2 cellular contexts compared by ENCODE assay signal in the genomic region with DNA sequence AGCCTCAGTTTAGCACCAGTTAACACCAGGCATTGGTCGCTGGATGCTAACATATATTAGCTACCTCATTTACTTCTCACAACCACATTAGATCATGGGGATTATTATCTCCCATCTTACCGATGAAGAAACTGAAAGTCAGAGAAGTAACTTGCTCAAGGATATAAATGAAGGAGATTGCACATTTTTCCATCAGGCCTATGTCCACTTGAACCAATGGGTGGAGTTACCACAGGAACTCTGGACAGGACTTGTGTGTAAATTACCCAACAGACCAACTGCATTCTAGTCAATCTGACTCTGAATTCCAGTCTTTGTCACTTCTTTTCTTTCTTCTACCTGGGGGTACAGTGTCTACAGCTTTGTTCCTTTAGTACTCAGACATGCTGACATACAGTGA.
TF ChIP-seq lines count a peak whose summit lies in the region.

No MANE protein-coding gene starts in this region.

TF ChIP-seq in IMR-90, 13 proteins besides CTCF, POLR2A, EP300 and RAD21:
- TF ChIP-seq FOS (IDR thresholded peaks at IDR 0.05; ENCODE audit: low read depth, low read length) (no peak), CEBPB (IDR thresholded peaks at IDR 0.05; ENCODE audit: low read depth, low read length) (no peak), MAZ (IDR thresholded peaks at IDR 0.05; ENCODE audit: borderline replicate concordance, low read depth, low read length) (no peak), CHD1 (IDR thresholded peaks at IDR 0.05; ENCODE audit: low read depth, low read length) (no peak), NFE2L2 (IDR thresholded peaks at IDR 0.05; ENCODE audit: low read depth, low read length) (no peak), SMC3 (IDR thresholded peaks at IDR 0.05; ENCODE audit: low read depth, low read length) (no peak), MXI1 (IDR thresholded peaks at IDR 0.05; ENCODE audit: borderline replicate concordance, low read depth, low read length) (no peak), MAFK (IDR thresholded peaks at IDR 0.05; ENCODE audit: low read depth, low read length) (no peak), RCOR1 (IDR thresholded peaks at IDR 0.05; ENCODE audit: insufficient replicate concordance, low read length) (no peak), BHLHE40 (IDR thresholded peaks at IDR 0.05; ENCODE audit: low read depth, low read length) (no peak), RFX5 (IDR thresholded peaks at IDR 0.05; ENCODE audit: low read depth, low read length) (no peak)
- TF ChIP-seq, protein P1, sequence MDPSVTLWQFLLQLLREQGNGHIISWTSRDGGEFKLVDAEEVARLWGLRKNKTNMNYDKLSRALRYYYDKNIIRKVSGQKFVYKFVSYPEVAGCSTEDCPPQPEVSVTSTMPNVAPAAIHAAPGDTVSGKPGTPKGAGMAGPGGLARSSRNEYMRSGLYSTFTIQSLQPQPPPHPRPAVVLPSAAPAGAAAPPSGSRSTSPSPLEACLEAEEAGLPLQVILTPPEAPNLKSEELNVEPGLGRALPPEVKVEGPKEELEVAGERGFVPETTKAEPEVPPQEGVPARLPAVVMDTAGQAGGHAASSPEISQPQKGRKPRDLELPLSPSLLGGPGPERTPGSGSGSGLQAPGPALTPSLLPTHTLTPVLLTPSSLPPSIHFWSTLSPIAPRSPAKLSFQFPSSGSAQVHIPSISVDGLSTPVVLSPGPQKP (IDR thresholded peaks at IDR 0.05; ENCODE audit: borderline replicate concordance, low read depth, low read length), result no peak
- TF ChIP-seq, protein P2, sequence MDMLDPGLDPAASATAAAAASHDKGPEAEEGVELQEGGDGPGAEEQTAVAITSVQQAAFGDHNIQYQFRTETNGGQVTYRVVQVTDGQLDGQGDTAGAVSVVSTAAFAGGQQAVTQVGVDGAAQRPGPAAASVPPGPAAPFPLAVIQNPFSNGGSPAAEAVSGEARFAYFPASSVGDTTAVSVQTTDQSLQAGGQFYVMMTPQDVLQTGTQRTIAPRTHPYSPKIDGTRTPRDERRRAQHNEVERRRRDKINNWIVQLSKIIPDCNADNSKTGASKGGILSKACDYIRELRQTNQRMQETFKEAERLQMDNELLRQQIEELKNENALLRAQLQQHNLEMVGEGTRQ (IDR thresholded peaks at IDR 0.05; ENCODE audit: low read depth, low read length), result no peak
TF ChIP-seq in IMR-90: peak in this region for 0.

TF ChIP-seq in HepG2, 621 proteins besides CTCF, POLR2A, EP300 and RAD21:
- no peak for TF ChIP-seq PCBP1 (IDR thresholded peaks at IDR 0.05; ENCODE audit: borderline replicate concordance, low read depth, low read length)
- no peak for TF ChIP-seq FOXP1 (IDR thresholded peaks at IDR 0.05)
- TF ChIP-seq FOXP1 (CRISPR knock-in tag; IDR thresholded peaks at IDR 0.05), result no peak
- TF ChIP-seq RBFOX2 (IDR thresholded peaks at IDR 0.05; ENCODE audit: low read depth, low read length), result no peak
- TF ChIP-seq XBP1 (CRISPR knock-in tag; IDR thresholded peaks at IDR 0.05), result no peak
- no peak for TF ChIP-seq SMC3 (IDR thresholded peaks at IDR 0.05; ENCODE audit: low read length)
- TF ChIP-seq, protein P3, sequence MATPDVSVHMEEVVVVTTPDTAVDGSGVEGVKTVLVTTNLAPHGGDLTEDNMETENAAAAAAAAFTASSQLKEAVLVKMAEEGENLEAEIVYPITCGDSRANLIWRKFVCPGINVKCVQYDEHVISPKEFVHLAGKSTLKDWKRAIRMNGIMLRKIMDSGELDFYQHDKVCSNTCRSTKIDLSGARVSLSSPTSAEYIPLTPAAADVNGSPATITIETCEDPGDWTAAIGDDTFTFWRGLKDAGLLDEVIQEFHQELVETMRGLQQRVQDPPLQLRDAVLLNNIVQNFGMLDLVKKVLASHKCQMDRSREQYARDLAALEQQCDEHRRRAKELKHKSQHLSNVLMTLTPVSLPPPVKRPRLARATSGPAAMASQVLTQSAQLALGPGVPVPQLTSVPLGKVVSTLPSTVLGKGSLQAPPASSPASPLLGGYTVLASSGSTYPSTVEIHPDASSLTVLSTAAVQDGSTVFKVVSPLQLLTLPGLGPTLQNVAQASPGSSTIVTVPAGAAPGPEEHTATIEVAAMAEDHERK (CRISPR knock-in tag; IDR thresholded peaks at IDR 0.05; ENCODE audit: low read depth), result no peak
- TF ChIP-seq, protein P4, sequence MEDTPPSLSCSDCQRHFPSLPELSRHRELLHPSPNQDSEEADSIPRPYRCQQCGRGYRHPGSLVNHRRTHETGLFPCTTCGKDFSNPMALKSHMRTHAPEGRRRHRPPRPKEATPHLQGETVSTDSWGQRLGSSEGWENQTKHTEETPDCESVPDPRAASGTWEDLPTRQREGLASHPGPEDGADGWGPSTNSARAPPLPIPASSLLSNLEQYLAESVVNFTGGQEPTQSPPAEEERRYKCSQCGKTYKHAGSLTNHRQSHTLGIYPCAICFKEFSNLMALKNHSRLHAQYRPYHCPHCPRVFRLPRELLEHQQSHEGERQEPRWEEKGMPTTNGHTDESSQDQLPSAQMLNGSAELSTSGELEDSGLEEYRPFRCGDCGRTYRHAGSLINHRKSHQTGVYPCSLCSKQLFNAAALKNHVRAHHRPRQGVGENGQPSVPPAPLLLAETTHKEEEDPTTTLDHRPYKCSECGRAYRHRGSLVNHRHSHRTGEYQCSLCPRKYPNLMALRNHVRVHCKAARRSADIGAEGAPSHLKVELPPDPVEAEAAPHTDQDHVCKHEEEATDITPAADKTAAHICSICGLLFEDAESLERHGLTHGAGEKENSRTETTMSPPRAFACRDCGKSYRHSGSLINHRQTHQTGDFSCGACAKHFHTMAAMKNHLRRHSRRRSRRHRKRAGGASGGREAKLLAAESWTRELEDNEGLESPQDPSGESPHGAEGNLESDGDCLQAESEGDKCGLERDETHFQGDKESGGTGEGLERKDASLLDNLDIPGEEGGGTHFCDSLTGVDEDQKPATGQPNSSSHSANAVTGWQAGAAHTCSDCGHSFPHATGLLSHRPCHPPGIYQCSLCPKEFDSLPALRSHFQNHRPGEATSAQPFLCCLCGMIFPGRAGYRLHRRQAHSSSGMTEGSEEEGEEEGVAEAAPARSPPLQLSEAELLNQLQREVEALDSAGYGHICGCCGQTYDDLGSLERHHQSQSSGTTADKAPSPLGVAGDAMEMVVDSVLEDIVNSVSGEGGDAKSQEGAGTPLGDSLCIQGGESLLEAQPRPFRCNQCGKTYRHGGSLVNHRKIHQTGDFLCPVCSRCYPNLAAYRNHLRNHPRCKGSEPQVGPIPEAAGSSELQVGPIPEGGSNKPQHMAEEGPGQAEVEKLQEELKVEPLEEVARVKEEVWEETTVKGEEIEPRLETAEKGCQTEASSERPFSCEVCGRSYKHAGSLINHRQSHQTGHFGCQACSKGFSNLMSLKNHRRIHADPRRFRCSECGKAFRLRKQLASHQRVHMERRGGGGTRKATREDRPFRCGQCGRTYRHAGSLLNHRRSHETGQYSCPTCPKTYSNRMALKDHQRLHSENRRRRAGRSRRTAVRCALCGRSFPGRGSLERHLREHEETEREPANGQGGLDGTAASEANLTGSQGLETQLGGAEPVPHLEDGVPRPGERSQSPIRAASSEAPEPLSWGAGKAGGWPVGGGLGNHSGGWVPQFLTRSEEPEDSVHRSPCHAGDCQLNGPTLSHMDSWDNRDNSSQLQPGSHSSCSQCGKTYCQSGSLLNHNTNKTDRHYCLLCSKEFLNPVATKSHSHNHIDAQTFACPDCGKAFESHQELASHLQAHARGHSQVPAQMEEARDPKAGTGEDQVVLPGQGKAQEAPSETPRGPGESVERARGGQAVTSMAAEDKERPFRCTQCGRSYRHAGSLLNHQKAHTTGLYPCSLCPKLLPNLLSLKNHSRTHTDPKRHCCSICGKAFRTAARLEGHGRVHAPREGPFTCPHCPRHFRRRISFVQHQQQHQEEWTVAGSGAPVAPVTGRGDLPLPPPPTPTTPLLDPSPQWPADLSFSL (CRISPR knock-in tag; IDR thresholded peaks at IDR 0.05), result no peak
- TF ChIP-seq MED1 (CRISPR knock-in tag; IDR thresholded peaks at IDR 0.05), result no peak
- peak; percentile 9; the same call in 1 of the 2 replicates for TF ChIP-seq HNF4A (CRISPR knock-in tag; IDR thresholded peaks at IDR 0.05)
- no peak for TF ChIP-seq AGO1 (IDR thresholded peaks at IDR 0.05; ENCODE audit: low read depth, low read length, poor library complexity, severe bottlenecking)
- peak; percentile 41; the same call in 1 of the 2 replicates for TF ChIP-seq ZNF629 (CRISPR knock-in tag; conservative IDR thresholded peaks at IDR 0.05)
- no peak for TF ChIP-seq SMAD3 (CRISPR knock-in tag; IDR thresholded peaks at IDR 0.05)
- TF ChIP-seq, protein P5, sequence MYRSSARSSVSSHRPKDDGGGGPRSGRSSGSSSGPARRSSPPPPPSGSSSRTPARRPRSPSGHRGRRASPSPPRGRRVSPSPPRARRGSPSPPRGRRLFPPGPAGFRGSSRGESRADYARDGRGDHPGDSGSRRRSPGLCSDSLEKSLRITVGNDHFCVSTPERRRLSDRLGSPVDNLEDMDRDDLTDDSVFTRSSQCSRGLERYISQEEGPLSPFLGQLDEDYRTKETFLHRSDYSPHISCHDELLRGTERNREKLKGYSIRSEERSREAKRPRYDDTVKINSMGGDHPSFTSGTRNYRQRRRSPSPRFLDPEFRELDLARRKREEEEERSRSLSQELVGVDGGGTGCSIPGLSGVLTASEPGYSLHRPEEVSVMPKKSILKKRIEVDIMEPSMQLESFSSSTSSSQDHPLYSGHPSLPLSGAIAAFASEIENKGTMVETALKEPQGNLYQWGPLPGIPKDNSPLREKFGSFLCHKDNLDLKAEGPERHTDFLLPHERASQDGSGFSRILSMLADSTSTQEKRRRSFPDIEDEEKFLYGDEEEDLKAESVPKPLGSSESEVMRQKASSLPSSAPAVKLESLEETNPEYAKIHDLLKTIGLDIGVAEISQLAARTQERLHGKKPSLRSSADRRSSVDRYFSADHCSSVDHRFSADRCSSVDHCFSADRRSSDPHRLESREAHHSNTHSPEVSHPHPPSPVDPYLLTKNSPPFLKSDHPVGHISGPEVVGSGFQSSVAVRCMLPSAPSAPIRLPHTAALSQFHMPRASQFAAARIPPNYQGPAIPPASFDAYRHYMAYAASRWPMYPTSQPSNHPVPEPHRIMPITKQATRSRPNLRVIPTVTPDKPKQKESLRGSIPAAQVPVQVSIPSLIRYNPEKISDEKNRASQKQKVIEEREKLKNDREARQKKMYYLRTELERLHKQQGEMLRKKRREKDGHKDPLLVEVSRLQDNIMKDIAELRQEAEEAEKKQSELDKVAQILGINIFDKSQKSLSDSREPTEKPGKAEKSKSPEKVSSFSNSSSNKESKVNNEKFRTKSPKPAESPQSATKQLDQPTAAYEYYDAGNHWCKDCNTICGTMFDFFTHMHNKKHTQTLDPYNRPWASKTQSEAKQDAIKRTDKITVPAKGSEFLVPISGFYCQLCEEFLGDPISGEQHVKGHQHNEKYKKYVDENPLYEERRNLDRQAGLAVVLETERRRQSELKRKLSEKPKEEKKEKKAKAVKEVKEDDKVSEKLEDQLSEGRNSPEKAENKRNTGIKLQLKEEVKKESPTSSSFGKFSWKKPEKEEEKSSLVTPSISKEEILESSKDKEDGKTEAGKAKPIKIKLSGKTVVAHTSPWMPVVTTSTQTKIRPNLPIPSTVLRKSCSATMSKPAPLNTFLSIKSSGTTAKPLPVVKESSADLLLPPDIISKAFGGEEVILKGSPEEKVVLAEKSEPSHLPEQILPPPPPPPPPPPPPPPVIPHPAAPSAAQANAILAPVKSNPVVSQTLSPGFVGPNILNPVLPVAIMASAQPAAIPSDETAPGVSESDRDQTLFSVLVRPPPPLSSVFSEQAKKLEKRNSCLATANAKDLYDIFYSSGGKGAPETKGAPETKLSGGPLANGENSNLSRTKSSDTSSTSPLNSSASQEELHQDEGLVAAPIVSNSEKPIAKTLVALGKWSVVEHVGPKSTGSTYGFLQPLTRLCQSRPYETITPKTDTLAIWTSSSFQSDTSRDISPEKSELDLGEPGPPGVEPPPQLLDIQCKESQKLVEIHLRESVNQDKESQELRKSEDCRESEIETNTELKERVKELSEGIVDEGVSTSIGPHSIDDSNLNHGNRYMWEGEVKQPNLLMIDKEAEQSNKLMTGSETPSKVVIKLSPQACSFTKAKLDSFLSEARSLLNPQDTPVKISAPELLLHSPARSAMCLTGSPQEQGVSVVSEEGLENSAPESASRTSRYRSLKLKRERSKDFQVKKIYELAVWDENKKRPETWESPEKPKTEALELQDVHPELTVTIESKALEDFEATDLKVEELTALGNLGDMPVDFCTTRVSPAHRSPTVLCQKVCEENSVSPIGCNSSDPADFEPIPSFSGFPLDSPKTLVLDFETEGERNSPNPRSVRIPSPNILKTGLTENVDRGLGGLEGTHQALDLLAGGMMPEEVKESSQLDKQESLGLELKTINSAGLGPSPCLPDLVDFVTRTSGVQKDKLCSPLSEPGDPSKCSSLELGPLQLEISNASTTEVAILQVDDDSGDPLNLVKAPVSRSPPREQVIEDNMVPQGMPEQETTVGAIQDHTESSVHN (CRISPR knock-in tag; IDR thresholded peaks at IDR 0.05), result no peak
- TF ChIP-seq ZNF713 (CRISPR knock-in tag; IDR thresholded peaks at IDR 0.05), result no peak
- TF ChIP-seq, protein P6, sequence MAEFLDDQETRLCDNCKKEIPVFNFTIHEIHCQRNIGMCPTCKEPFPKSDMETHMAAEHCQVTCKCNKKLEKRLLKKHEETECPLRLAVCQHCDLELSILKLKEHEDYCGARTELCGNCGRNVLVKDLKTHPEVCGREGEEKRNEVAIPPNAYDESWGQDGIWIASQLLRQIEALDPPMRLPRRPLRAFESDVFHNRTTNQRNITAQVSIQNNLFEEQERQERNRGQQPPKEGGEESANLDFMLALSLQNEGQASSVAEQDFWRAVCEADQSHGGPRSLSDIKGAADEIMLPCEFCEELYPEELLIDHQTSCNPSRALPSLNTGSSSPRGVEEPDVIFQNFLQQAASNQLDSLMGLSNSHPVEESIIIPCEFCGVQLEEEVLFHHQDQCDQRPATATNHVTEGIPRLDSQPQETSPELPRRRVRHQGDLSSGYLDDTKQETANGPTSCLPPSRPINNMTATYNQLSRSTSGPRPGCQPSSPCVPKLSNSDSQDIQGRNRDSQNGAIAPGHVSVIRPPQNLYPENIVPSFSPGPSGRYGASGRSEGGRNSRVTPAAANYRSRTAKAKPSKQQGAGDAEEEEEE (CRISPR knock-in tag; IDR thresholded peaks at IDR 0.05; ENCODE audit: borderline replicate concordance), result no peak
- TF ChIP-seq, protein P7, sequence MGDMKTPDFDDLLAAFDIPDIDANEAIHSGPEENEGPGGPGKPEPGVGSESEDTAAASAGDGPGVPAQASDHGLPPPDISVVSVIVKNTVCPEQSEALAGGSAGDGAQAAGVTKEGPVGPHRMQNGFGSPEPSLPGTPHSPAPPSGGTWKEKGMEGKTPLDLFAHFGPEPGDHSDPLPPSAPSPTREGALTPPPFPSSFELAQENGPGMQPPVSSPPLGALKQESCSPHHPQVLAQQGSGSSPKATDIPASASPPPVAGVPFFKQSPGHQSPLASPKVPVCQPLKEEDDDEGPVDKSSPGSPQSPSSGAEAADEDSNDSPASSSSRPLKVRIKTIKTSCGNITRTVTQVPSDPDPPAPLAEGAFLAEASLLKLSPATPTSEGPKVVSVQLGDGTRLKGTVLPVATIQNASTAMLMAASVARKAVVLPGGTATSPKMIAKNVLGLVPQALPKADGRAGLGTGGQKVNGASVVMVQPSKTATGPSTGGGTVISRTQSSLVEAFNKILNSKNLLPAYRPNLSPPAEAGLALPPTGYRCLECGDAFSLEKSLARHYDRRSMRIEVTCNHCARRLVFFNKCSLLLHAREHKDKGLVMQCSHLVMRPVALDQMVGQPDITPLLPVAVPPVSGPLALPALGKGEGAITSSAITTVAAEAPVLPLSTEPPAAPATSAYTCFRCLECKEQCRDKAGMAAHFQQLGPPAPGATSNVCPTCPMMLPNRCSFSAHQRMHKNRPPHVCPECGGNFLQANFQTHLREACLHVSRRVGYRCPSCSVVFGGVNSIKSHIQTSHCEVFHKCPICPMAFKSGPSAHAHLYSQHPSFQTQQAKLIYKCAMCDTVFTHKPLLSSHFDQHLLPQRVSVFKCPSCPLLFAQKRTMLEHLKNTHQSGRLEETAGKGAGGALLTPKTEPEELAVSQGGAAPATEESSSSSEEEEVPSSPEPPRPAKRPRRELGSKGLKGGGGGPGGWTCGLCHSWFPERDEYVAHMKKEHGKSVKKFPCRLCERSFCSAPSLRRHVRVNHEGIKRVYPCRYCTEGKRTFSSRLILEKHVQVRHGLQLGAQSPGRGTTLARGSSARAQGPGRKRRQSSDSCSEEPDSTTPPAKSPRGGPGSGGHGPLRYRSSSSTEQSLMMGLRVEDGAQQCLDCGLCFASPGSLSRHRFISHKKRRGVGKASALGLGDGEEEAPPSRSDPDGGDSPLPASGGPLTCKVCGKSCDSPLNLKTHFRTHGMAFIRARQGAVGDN (CRISPR knock-in tag; IDR thresholded peaks at IDR 0.05), result no peak
